In the genomic region with DNA sequence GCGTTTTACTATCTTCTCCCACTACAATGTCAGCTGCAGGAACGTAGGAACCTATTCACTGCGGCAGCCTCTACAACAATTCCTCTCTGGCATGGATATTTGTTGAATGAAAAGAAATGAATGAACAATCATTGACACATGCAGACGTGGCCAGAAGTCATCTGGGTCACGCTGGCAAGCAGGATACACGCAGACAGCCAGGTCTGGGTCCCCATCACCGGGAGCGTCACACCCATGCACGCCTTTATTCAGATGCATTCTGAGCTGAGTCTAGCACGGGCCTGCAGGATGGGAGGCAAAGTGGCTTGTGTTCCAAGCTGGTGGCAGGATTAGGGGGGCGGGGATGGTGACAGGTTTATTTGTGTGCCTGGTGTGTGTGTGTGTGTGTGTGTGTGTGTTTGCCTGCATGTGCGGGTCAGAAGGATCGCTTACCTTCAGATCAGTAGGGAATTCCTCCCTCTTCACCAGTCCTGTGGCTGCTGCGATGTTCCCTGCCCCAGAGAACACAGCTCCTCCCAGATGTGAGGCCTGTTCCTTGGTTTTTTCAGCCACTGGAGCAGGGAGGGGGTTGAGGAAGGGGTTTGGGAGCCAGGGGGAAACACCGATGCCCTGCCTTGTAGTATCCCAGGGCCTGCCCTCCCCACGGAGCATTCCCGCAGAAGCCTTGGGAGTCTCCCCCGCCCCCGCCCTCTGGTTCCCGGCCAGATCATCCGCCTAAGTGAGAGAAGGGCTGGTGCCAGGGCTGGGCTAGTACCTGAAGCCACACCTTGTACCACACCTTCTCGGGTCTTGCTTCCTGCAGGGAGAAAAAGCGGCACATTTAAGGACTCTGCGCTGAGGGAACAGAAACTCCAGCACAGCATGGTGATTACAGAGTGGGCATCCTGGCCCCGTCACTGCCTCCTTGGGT, we compare ENCODE assay signal across 28 cellular contexts. TPM values are rescaled to one million over a fixed set of nuclear protein-coding genes. Genes with fewer than 3 reads are reported as not detected.
DNase-seq lines count a peak whose midpoint lies in the region; ATAC-seq, FAIRE-seq and TF ChIP-seq lines count a peak whose summit lies in the region.
"Had no signal": no experiment of that assay in that cellular context is flagged by ENCODE, and none has a peak within 500 bp of the region (broad histone marks: within the 10 kb centered on the region; RNA-seq: fewer than 3 reads in every experiment).

No MANE protein-coding gene starts in this region.

- H3K9ac ChIP-seq in keratinocyte (ENCODE audit: control insufficient read depth, extremely low read depth, insufficient read depth, low read length) = peak overlapping the region; percentile 11

- no peaks in the 10 kb centered on the region for H3K9me1 ChIP-seq in keratinocyte (ENCODE audit: control insufficient read depth, extremely low read depth, insufficient read depth, low read length)

- H3K9me3 ChIP-seq in WERI-Rb-1 (ENCODE audit: severe bottlenecking) (no peaks in the 10 kb centered on the region), keratinocyte (ENCODE audit: control insufficient read depth, low read depth, low read length) (no peaks in the 10 kb centered on the region), stomach (no peaks in the 10 kb centered on the region)
- H3K9me3 ChIP-seq in effector memory CD4-positive, alpha-beta T cell (ENCODE audit: control insufficient read depth, low read length) = no peaks in the 10 kb centered on the region
- H3K9me3 ChIP-seq: thoracic aorta had no signal

- TF ChIP-seq POLR2A in stomach (IDR thresholded peaks at IDR 0.05) = no peak

- peak; percentile 88 for FAIRE-seq in keratinocyte (lab: Jason Lieb, UNC)

- H3K27ac ChIP-seq in WERI-Rb-1 = no peak overlapping the region
- H3K27ac ChIP-seq in keratinocyte (ENCODE audit: control insufficient read depth, insufficient read depth, low read length) = no peak overlapping the region
- no peak overlapping the region for H3K27ac ChIP-seq in stomach
- no peak overlapping the region for H3K27ac ChIP-seq in effector memory CD4-positive, alpha-beta T cell (ENCODE audit: insufficient read depth, low read length, poor library complexity, severe bottlenecking)
- H3K27ac ChIP-seq: cardiac muscle cell, SK-N-MC, thoracic aorta had no signal

- H3K36me3 ChIP-seq in WERI-Rb-1 = no peaks in the 10 kb centered on the region
- no peaks in the 10 kb centered on the region for H3K36me3 ChIP-seq in keratinocyte (ENCODE audit: control insufficient read depth in 2 of 2, extremely low read depth in 1 of 2, insufficient read depth in 2 of 2, low read length in 2 of 2)
- no peaks in the 10 kb centered on the region for H3K36me3 ChIP-seq in stomach
- no peaks in the 10 kb centered on the region for H3K36me3 ChIP-seq in effector memory CD4-positive, alpha-beta T cell (ENCODE audit: control insufficient read depth, insufficient read depth, low read length)
- H3K36me3 ChIP-seq: cardiac muscle cell, thoracic aorta had no signal

- peaks cover 7% of the 10 kb centered on the region for H3K27me3 ChIP-seq in WERI-Rb-1 (ENCODE audit: insufficient read depth, low read depth, severe bottlenecking)
- H3K27me3 ChIP-seq in keratinocyte (ENCODE audit: control insufficient read depth, extremely low read depth, insufficient read depth, low read length) = peaks cover 20% of the 10 kb centered on the region
- peaks cover 11 to 99% (median 79%) of the 10 kb centered on the region in 3 donors for H3K27me3 ChIP-seq in stomach
- H3K27me3 ChIP-seq in effector memory CD4-positive, alpha-beta T cell (replicated peaks; ENCODE audit: control insufficient read depth, insufficient read depth, low read length, poor library complexity, severe bottlenecking) = peaks cover 24% of the 10 kb centered on the region

- H3K4me3 ChIP-seq in WERI-Rb-1 (ENCODE audit: low read depth, low read length) = no peak overlapping the region
- H3K4me3 ChIP-seq in keratinocyte (ENCODE audit: control insufficient read depth in 2 of 3, extremely low read depth in 1 of 3, insufficient read depth in 2 of 3, low read depth in 1 of 3, low read length in 3 of 3) = no peak overlapping the region
- no peak overlapping the region for H3K4me3 ChIP-seq in stomach
- H3K4me3 ChIP-seq in effector memory CD4-positive, alpha-beta T cell (ENCODE audit: insufficient read depth, low read depth, low read length, poor library complexity, severe bottlenecking) = no peak overlapping the region
- H3K4me3 ChIP-seq: cardiac muscle cell, SK-N-MC, thoracic aorta had no signal

- H2AFZ ChIP-seq in keratinocyte (ENCODE audit: control insufficient read depth, low read length) = no peak overlapping the region

- ATAC-seq in HG03378 (IDR thresholded peaks at IDR 0.05; ENCODE audit: unreplicated experiment) = no peak
- ATAC-seq: left ventricle myocardium superior, natural killer cell, T-helper 17 cell had no signal

- intact Hi-C loops in stomach (cut with DNase I; ENCODE audit: low total_unique reads) = no loop called here

- no peak for TF ChIP-seq CTCF in WERI-Rb-1 (IDR thresholded peaks at IDR 0.05; ENCODE audit: low read depth, low read length)
- TF ChIP-seq CTCF in keratinocyte (optimal IDR thresholded peaks at IDR 0.05 in 1 of 3, IDR thresholded peaks at IDR 0.05 in 1 of 3, conservative IDR thresholded peaks at IDR 0.05 in 1 of 3; ENCODE audit: extremely low read depth in 1 of 3, insufficient read depth in 2 of 3, low read length in 3 of 3) = no peak
- TF ChIP-seq CTCF in stomach (IDR thresholded peaks at IDR 0.05) = no peak

- peak overlapping the region; percentile 43 for H3K4me2 ChIP-seq in keratinocyte (ENCODE audit: control insufficient read depth, extremely low read depth, insufficient read depth, low read depth, low read length)

- DNase-seq in HT1080 (ENCODE audit: low read depth) (peak; percentile 21), WERI-Rb-1 (peak; percentile 52), keratinocyte (ENCODE audit: low read depth, low spot score) (no peak), stomach (peak; percentile 41), NCI-H446 treated with DMSO at 0.1 percent for 48 hours (lab: John Stamatoyannopoulos, UW) (no peak)
- DNase-seq in effector memory CD4-positive, alpha-beta T cell = no peak
- DNase-seq: activated CD4-positive, alpha-beta T cell treated with anti-CD3 and anti-CD28 coated beads for 48 hours; activated naive CD4-positive, alpha-beta T cell treated with Interleukin-2 at 50 U/mL for 16 hours; activated T-cell treated with anti-CD3 and anti-CD28 coated beads, Interleukin-2, amount 50 U/mL, for 48 hours; CD4-positive, CD25-positive, alpha-beta regulatory T cell; DMS 273 treated with DMSO at 0.1 percent for 48 hours; head of caudate nucleus; KG1; left ventricle myocardium superior; midbrain; natural killer cell; NCI-H146; NCI-H2171; NCI-H524 treated with DMSO at 0.1 percent for 48 hours; stimulated activated CD4-positive, alpha-beta T cell treated with anti-CD3 and anti-CD28 coated beads, Interleukin-4, amount 100 ng/mL, for 24 hours; stimulated activated naive CD4-positive, alpha-beta T cell treated with Interleukin-2 at 50 U/mL for 16 hours; T-helper 17 cell had no signal

- 25 to 48% (median 32%) methylated on average over 20 to 25 of the region's 25 CpGs for WGBS in stomach, 5 donors

- H4K20me1 ChIP-seq in keratinocyte (ENCODE audit: control insufficient read depth, extremely low read depth, insufficient read depth, low read length) = peaks cover 4% of the 10 kb centered on the region

- H3K4me1 ChIP-seq in keratinocyte (ENCODE audit: control insufficient read depth, extremely low read depth, insufficient read depth, low read length) (peaks cover 45% of the 10 kb centered on the region), stomach (peaks cover 13 to 23% (median 20%) of the 10 kb centered on the region in 4 donors)
- peaks cover 10% of the 10 kb centered on the region for H3K4me1 ChIP-seq in effector memory CD4-positive, alpha-beta T cell (ENCODE audit: control insufficient read depth, insufficient read depth, low read length, poor library complexity, severe bottlenecking)

- no peak for TF ChIP-seq EP300 in stomach (IDR thresholded peaks at IDR 0.05)

- dilution Hi-C loops in keratinocyte (cut with MboI; ENCODE audit: extremely low pct_ligation_motif_present, low sequenced_read_pairs) = no loop called here

- H3K79me2 ChIP-seq in keratinocyte (ENCODE audit: control insufficient read depth, insufficient read depth, low read length) = no peaks in the 10 kb centered on the region

RNA-seq across cellular contexts. Expression of gene SNCB, which starts 4.1 kb away (rescaled TPM):
- 2.4 and 3.4 TPM in 2 replicates for total RNA-seq in HT1080 (2014; rRNA removed; shearing (Covaris generic))
- 0.98 and 1.2 TPM in 2 replicates for polyA plus RNA-seq in HT1080 (2015; cell fraction: cytosol; rRNA removed)
- polyA plus RNA-seq in HT1080 (2015; cell fraction: nucleus; rRNA removed) = 0.30 and 0.54 TPM in 2 replicates
- 0.21 to 1.00 TPM (median 0.69 TPM) in 3 replicates for polyA plus RNA-seq in keratinocyte
- not detected for polyA plus RNA-seq in keratinocyte (2011; ENCODE audit: low read depth)
- polyA plus RNA-seq in keratinocyte (2011; cell fraction: cytosol; rRNA removed) = 0.26 and 0.47 TPM in 2 replicates
- polyA plus RNA-seq in keratinocyte (2011; cell fraction: nucleus; rRNA removed) = 0.31 and 0.50 TPM in 2 replicates
- 1.9 TPM in 1 of 2 replicates, not detected in the other for polyA plus RNA-seq in keratinocyte (2012; ENCODE audit: low replicate concordance)
- polyA minus RNA-seq in keratinocyte = 0.33 TPM in 1 of 3 replicates, not detected in the others
- polyA minus RNA-seq in keratinocyte (2011; cell fraction: cytosol; rRNA and poly(A)+ RNA removed) = not detected
- not detected in 2 replicates for polyA minus RNA-seq in keratinocyte (2011; cell fraction: nucleus; rRNA and poly(A)+ RNA removed)
- total RNA-seq in stomach = not detected
- not detected for polyA plus RNA-seq in stomach
- total RNA-seq: CD4-positive, CD25-positive, alpha-beta regulatory T cell; left ventricle myocardium superior; natural killer cell; osteocyte; RPMI7951; T-helper 17 cell; thoracic aorta had no signal
- polyA plus RNA-seq: CD4-positive, CD25-positive, alpha-beta regulatory T cell had no signal

RNA-seq across cellular contexts. Expression of gene EIF4E1B, which starts 4.3 kb away (rescaled TPM):
- not detected in 2 replicates for total RNA-seq in HT1080 (2014; rRNA removed; shearing (Covaris generic))
- not detected in 2 replicates for polyA plus RNA-seq in HT1080 (2015; cell fraction: cytosol; rRNA removed)
- polyA plus RNA-seq in HT1080 (2015; cell fraction: nucleus; rRNA removed) = not detected in 2 replicates
- polyA plus RNA-seq in keratinocyte (not detected in 3 replicates), stomach (not detected)
- polyA plus RNA-seq in keratinocyte (2011; ENCODE audit: low read depth) = not detected
- polyA plus RNA-seq in keratinocyte (2011; cell fraction: cytosol; rRNA removed) = not detected in 2 replicates
- polyA plus RNA-seq in keratinocyte (2011; cell fraction: nucleus; rRNA removed) = not detected in 2 replicates
- not detected in 2 replicates for polyA plus RNA-seq in keratinocyte (2012; ENCODE audit: low replicate concordance)
- not detected in 3 replicates for polyA minus RNA-seq in keratinocyte
- not detected for polyA minus RNA-seq in keratinocyte (2011; cell fraction: cytosol; rRNA and poly(A)+ RNA removed)
- not detected in 2 replicates for polyA minus RNA-seq in keratinocyte (2011; cell fraction: nucleus; rRNA and poly(A)+ RNA removed)
- not detected for total RNA-seq in stomach
- total RNA-seq: cardiac muscle cell; CD4-positive, CD25-positive, alpha-beta regulatory T cell; left ventricle myocardium superior; natural killer cell; osteocyte; RPMI7951; T-helper 17 cell; thoracic aorta had no signal
- polyA plus RNA-seq: cardiac muscle cell; CD4-positive, CD25-positive, alpha-beta regulatory T cell had no signal

RNA-seq across cellular contexts. Expression of gene GPRIN1, which starts 16.3 kb away (rescaled TPM):
- 10.4 and 13.1 TPM in 2 replicates for total RNA-seq in HT1080 (2014; rRNA removed; shearing (Covaris generic))
- 5.6 and 5.7 TPM in 2 replicates for polyA plus RNA-seq in HT1080 (2015; cell fraction: cytosol; rRNA removed)
- polyA plus RNA-seq in HT1080 (2015; cell fraction: nucleus; rRNA removed) = 3.6 and 4.3 TPM in 2 replicates
- polyA plus RNA-seq in keratinocyte (4.0 to 4.6 TPM (median 4.4 TPM) in 3 replicates), stomach (under 1 TPM; 0.30 to 0.46 (median 0.37) TPM)
- polyA plus RNA-seq in keratinocyte (2011; ENCODE audit: low read depth) = 2.4 TPM
- 3.5 and 5.5 TPM in 2 replicates for polyA plus RNA-seq in keratinocyte (2011; cell fraction: cytosol; rRNA removed)
- polyA plus RNA-seq in keratinocyte (2011; cell fraction: nucleus; rRNA removed) = 5.2 and 8.0 TPM in 2 replicates
- 3.8 and 7.6 TPM in 2 replicates for polyA plus RNA-seq in keratinocyte (2012; ENCODE audit: low replicate concordance)
- 4.9 to 5.7 TPM (median 5.5 TPM) in 3 replicates for polyA minus RNA-seq in keratinocyte
- polyA minus RNA-seq in keratinocyte (2011; cell fraction: cytosol; rRNA and poly(A)+ RNA removed) = 9.0 TPM
- polyA minus RNA-seq in keratinocyte (2011; cell fraction: nucleus; rRNA and poly(A)+ RNA removed) = 6.6 and 8.4 TPM in 2 replicates
- 1 to 10 TPM in 1 of 5 donors, under 1 TPM in 2, not detected in 2; 0.72 to 1.4 (median 0.92) TPM for total RNA-seq in stomach

RNA-seq across cellular contexts. Expression of gene TSPAN17, which starts 21.1 kb away (rescaled TPM):
- 32.8 and 47.7 TPM in 2 replicates for total RNA-seq in HT1080 (2014; rRNA removed; shearing (Covaris generic))
- polyA plus RNA-seq in HT1080 (2015; cell fraction: cytosol; rRNA removed) = 42.3 and 44.9 TPM in 2 replicates
- 36.3 and 36.7 TPM in 2 replicates for polyA plus RNA-seq in HT1080 (2015; cell fraction: nucleus; rRNA removed)
- polyA plus RNA-seq in keratinocyte = 53.1 to 72.7 TPM (median 57.2 TPM) in 3 replicates
- polyA plus RNA-seq in keratinocyte (2011; ENCODE audit: low read depth) = 3.8 TPM
- polyA plus RNA-seq in keratinocyte (2011; cell fraction: cytosol; rRNA removed) = 33.1 and 58.3 TPM in 2 replicates
- polyA plus RNA-seq in keratinocyte (2011; cell fraction: nucleus; rRNA removed) = 59.8 and 61.6 TPM in 2 replicates
- polyA plus RNA-seq in keratinocyte (2012; ENCODE audit: low replicate concordance) = 23.9 and 59.0 TPM in 2 replicates
- 53.3 to 88.0 TPM (median 60.3 TPM) in 3 replicates for polyA minus RNA-seq in keratinocyte
- polyA minus RNA-seq in keratinocyte (2011; cell fraction: cytosol; rRNA and poly(A)+ RNA removed) = 96.5 TPM
- polyA minus RNA-seq in keratinocyte (2011; cell fraction: nucleus; rRNA and poly(A)+ RNA removed) = 34.6 and 35.3 TPM in 2 replicates
- 10 to 100 TPM in 3 of 5 donors, 1 to 10 TPM in 2; 2.3 to 79.9 (median 19.0) TPM for total RNA-seq in stomach
- 10 to 100 TPM; 21.7 to 24.0 (median 21.8) TPM for polyA plus RNA-seq in stomach

Comparison
In these comparisons a context has a peak if more than half of its experiments do, and no peak if none do; other contexts are left out.
1. DNase-seq: peak in HT1080 (single experiment), WERI-Rb-1 (single experiment) and stomach (single experiment); none in keratinocyte (single experiment), effector memory CD4-positive, alpha-beta T cell (0 of 3) and NCI-H446 treated with DMSO at 0.1 percent for 48 hours (single experiment).